Comparison of ENCODE assay signal across 20 cellular contexts in the genomic region with DNA sequence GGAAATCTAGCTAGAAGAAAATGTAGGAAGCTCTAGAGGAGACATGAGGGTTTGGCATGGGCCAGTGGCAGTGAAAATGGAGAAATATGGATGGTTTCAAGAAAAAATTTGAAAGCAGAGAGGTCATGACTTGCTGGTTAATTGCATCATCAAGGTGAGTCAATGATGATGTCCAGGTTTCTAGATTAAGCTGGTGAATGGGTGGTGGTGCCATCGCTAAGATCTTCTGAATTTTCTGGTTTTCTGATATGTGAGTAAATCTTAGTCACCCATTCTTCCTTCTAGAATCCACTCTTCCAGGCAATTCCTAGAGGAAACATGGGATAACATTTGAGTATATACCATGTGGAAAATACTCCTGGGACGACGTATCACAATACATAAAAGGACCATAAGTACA. TPM values are rescaled to one million over a fixed set of nuclear protein-coding genes. Genes with fewer than 3 reads are reported as not detected.
"Had no signal": no experiment of that assay in that cellular context is flagged by ENCODE, and none has a peak within 500 bp of the region (broad histone marks: within the 10 kb centered on the region; RNA-seq: fewer than 3 reads in every experiment).

No MANE protein-coding gene starts in this region.

- H3K4me2 ChIP-seq: neural progenitor cell had no signal

- H3K4me3 ChIP-seq: left lung, lung, neural progenitor cell had no signal

- H3K4me1 Mint-ChIP-seq: activated B cell treated with CpG ODN at 0.5 μM for 24 hours had no signal

- ATAC-seq: activated CD4-positive, alpha-beta T cell treated with anti-CD3 and anti-CD28 coated beads for 36 hours; activated T-cell treated with anti-CD3 and anti-CD28 coated beads, Interleukin-2, amount 50 U/mL, for 4 hours; left lung; naive thymus-derived CD4-positive, alpha-beta T cell; T-helper 17 cell had no signal

- H3K9ac ChIP-seq: neural progenitor cell had no signal

- H3K9me3 ChIP-seq: left lung had no signal

- H3K27me3 ChIP-seq: left lung, neural progenitor cell had no signal

- H3K9me3 Mint-ChIP-seq: activated T-helper 2 cell treated with anti-CD3 and anti-CD28 coated beads, Interferon-gamma antibody, Interleukin-2, Interleukin-4, amounts not matched to agents 10 μg/mL and 5 μg/mL and 100 μg/mL, durations not matched to agents 14 hours and 24 hours and 36 hours had no signal

- H3K36me3 ChIP-seq: left lung, neural progenitor cell had no signal

- DNase-seq: activated B cell treated with CpG ODN at 0.5 μM for 24 hours; activated CD4-positive, alpha-beta T cell treated with anti-CD3 and anti-CD28 coated beads for 36 hours; activated CD4-positive, alpha-beta T cell treated with anti-CD3 and anti-CD28 coated beads, Interleukin-2, amount 50 U/mL, for 4 hours; activated CD8-positive, alpha-beta memory T cell treated with anti-CD3 and anti-CD28 coated beads, Interleukin-2, amount 50 U/mL, for 48 hours; activated naive CD4-positive, alpha-beta T cell; activated naive CD8-positive, alpha-beta T cell treated with anti-CD3 and anti-CD28 coated beads for 36 hours; activated T-cell treated with anti-CD3 and anti-CD28 coated beads, Interleukin-2, amount 50 U/mL, for 4 hours; amniotic stem cell; erythroblast; foreskin melanocyte; left lung; naive thymus-derived CD4-positive, alpha-beta T cell; posterior cingulate gyrus; retina; stimulated activated CD4-positive, alpha-beta T cell treated with anti-CD3 and anti-CD28 coated beads, Interleukin-2, amount 100 ng/mL, for 48 hours; stimulated activated naive CD4-positive, alpha-beta T cell; T-helper 17 cell had no signal

- H3K4me1 ChIP-seq: left lung, neural progenitor cell had no signal

- H3K27me3 Mint-ChIP-seq: activated B cell treated with CpG ODN at 0.5 μM for 24 hours; activated CD4-positive, alpha-beta T cell treated with anti-CD3 and anti-CD28 coated beads for 36 hours; activated naive CD8-positive, alpha-beta T cell treated with anti-CD3 and anti-CD28 coated beads for 36 hours; T-helper 17 cell had no signal

- H2AFZ ChIP-seq: neural progenitor cell had no signal

- H3K27ac ChIP-seq: left lung, neural progenitor cell had no signal

- H3K27ac Mint-ChIP-seq: activated B cell treated with CpG ODN at 0.5 μM for 24 hours; activated CD4-positive, alpha-beta T cell treated with anti-CD3 and anti-CD28 coated beads for 36 hours; activated naive CD8-positive, alpha-beta T cell treated with anti-CD3 and anti-CD28 coated beads for 36 hours; activated T-helper 2 cell treated with anti-CD3 and anti-CD28 coated beads, Interferon-gamma antibody, Interleukin-2, Interleukin-4, amounts not matched to agents 10 μg/mL and 5 μg/mL and 100 μg/mL, durations not matched to agents 14 hours and 24 hours and 36 hours; naive thymus-derived CD4-positive, alpha-beta T cell; neural progenitor cell; T-helper 17 cell had no signal

- H3K4me3 Mint-ChIP-seq: activated B cell treated with CpG ODN at 0.5 μM for 24 hours; activated CD4-positive, alpha-beta T cell treated with anti-CD3 and anti-CD28 coated beads for 36 hours; activated naive CD8-positive, alpha-beta T cell treated with anti-CD3 and anti-CD28 coated beads for 36 hours; activated T-cell treated with anti-CD3 and anti-CD28 coated beads, Interleukin-2, amount 50 U/mL, for 4 hours; neural progenitor cell; T-helper 17 cell had no signal

RNA-seq across cellular contexts. Expression of a gene that starts 25.0 kb away (rescaled TPM):
- total RNA-seq: activated B cell treated with CpG ODN at 0.5 μM for 24 hours had no signal
